Comparison of ENCODE assay signal across 2 cellular contexts in genomic region chr7:4959356-4959755, GRCh38.
TF ChIP-seq lines count a peak whose summit lies in the region.

No MANE protein-coding gene starts in this region.

TF ChIP-seq in A549, 52 proteins besides CTCF, POLR2A, EP300 and RAD21 (continued from another document):
- TF ChIP-seq ELK1 (IDR thresholded peaks at IDR 0.05; ENCODE audit: low read depth, low read length) = no peak
- TF ChIP-seq CEBPB (IDR thresholded peaks at IDR 0.05) = no peak
- no peak for TF ChIP-seq HEYL (CRISPR knock-in tag; IDR thresholded peaks at IDR 0.05)
- no peak for TF ChIP-seq USF2 (IDR thresholded peaks at IDR 0.05)
- no peak for TF ChIP-seq TFCP2L1 (CRISPR knock-in tag; IDR thresholded peaks at IDR 0.05)
- TF ChIP-seq PHF8 (IDR thresholded peaks at IDR 0.05; ENCODE audit: borderline replicate concordance, low read depth) = no peak
- TF ChIP-seq FOSB (CRISPR knock-in tag; IDR thresholded peaks at IDR 0.05) = no peak
- TF ChIP-seq SMC3 (IDR thresholded peaks at IDR 0.05) = no peak
- no peak for TF ChIP-seq RFX5 (IDR thresholded peaks at IDR 0.05)
- no peak for TF ChIP-seq CHD4 (IDR thresholded peaks at IDR 0.05; ENCODE audit: borderline replicate concordance)
- no peak for TF ChIP-seq FOSL2 (IDR thresholded peaks at IDR 0.05)
- no peak for TF ChIP-seq FOSL2 (CRISPR knock-in tag; IDR thresholded peaks at IDR 0.05)

TF ChIP-seq in GM23338, 12 proteins besides CTCF, POLR2A, EP300 and RAD21 (continued from another document):
- no peak for TF ChIP-seq ZNF462 (CRISPR knock-in tag; IDR thresholded peaks at IDR 0.05)
- TF ChIP-seq ZNF114 (CRISPR knock-in tag; IDR thresholded peaks at IDR 0.05) = no peak
- no peak for TF ChIP-seq ETS1 (IDR thresholded peaks at IDR 0.05)
- no peak for TF ChIP-seq CREB1 (CRISPR knock-in tag; IDR thresholded peaks at IDR 0.05; ENCODE audit: low read depth)
- TF ChIP-seq POLR2AphosphoS5 (IDR thresholded peaks at IDR 0.05; ENCODE audit: low read depth) = no peak
- TF ChIP-seq STAT1 (IDR thresholded peaks at IDR 0.05; ENCODE audit: unreplicated experiment) = no peak
- no peak for TF ChIP-seq EZH2phosphoT487 (IDR thresholded peaks at IDR 0.05; ENCODE audit: unreplicated experiment)
- no peak for TF ChIP-seq REST (IDR thresholded peaks at IDR 0.05; ENCODE audit: unreplicated experiment)
- TF ChIP-seq NANOG (IDR thresholded peaks at IDR 0.05; ENCODE audit: borderline replicate concordance) = no peak
- no peak for TF ChIP-seq JUNB (IDR thresholded peaks at IDR 0.05; ENCODE audit: unreplicated experiment)
TF ChIP-seq in GM23338: peak in this region for 0.
